24 cellular contexts compared by ENCODE assay signal in the genomic region with DNA sequence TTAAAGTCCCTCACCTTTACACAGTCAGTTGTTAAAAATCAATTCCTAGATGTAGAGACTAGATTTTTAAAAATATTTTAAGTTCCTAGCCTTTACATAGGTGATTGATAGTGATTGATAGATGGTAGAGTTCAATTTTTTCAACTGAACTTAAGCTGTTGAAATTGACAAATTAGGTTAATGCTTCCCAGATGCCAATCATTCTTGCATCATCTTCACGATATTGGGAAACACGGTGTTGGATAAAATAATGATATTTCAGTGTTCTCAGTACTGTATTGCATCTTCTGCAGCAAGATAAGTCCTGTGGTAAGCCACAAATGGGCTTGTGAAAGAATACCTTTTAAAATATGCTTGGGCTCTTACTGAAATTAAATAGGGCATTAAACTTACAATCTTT.
"Had no signal": no experiment of that assay in that cellular context is flagged by ENCODE, and none has a peak within 500 bp of the region (broad histone marks: within the 10 kb centered on the region; RNA-seq: fewer than 3 reads in every experiment).

No MANE protein-coding gene starts in this region.

- H3K27me3 Mint-ChIP-seq: activated CD4-positive, alpha-beta T cell treated with anti-CD3 and anti-CD28 coated beads, Interleukin-2, amount 10 ng/mL, durations not matched to agents 24 days and 14 days; activated CD8-positive, alpha-beta memory T cell treated with anti-CD3 and anti-CD28 coated beads, Interleukin-2, amount 10 ng/mL, durations not matched to agents 7 days and 5 days; activated CD8-positive, alpha-beta T cell treated with anti-CD3 and anti-CD28 coated beads for 36 hours; stimulated activated naive CD8-positive, alpha-beta T cell treated with anti-CD3 and anti-CD28 coated beads, Interleukin-15, amount 100 ng/mL, for 72 hours had no signal

- H3K4me3 ChIP-seq: ascending aorta, gastroesophageal sphincter, prostate gland, right atrium auricular region, skin epidermis, tibial nerve had no signal

- ATAC-seq: activated CD4-positive, CD25-positive, alpha-beta regulatory T cell treated with anti-CD3 and anti-CD28 coated beads, Interleukin-2, amount 50 U/mL, for 24 hours; activated CD8-positive, alpha-beta memory T cell treated with anti-CD3 and anti-CD28 coated beads, Interleukin-2, amount 10 ng/mL, durations not matched to agents 7 days and 5 days; activated CD8-positive, alpha-beta T cell treated with anti-CD3 and anti-CD28 coated beads for 36 hours; gastroesophageal sphincter; left ventricle myocardium superior; natural killer cell; stimulated activated effector memory CD8-positive, alpha-beta T cell treated with anti-CD3 and anti-CD28 coated beads, Interleukin-12 subunit alpha, Interleukin-12 subunit beta, amount 100 ng/mL, for 72 hours; stimulated activated naive CD8-positive, alpha-beta T cell treated with anti-CD3 and anti-CD28 coated beads, Interleukin-15, amount 100 ng/mL, for 72 hours had no signal

- H3K4me1 Mint-ChIP-seq: activated CD4-positive, alpha-beta T cell treated with anti-CD3 and anti-CD28 coated beads, Interleukin-2, amount 10 ng/mL, durations not matched to agents 24 days and 14 days; activated CD8-positive, alpha-beta memory T cell treated with anti-CD3 and anti-CD28 coated beads, Interleukin-2, amount 10 ng/mL, durations not matched to agents 7 days and 5 days; natural killer cell; stimulated activated effector memory CD8-positive, alpha-beta T cell treated with anti-CD3 and anti-CD28 coated beads, Interleukin-12 subunit alpha, Interleukin-12 subunit beta, amount 100 ng/mL, for 72 hours; stimulated activated naive CD8-positive, alpha-beta T cell treated with anti-CD3 and anti-CD28 coated beads, Interleukin-15, amount 100 ng/mL, for 72 hours had no signal

- H3K4me1 ChIP-seq: ascending aorta, gastroesophageal sphincter, prostate gland, right atrium auricular region, tibial nerve had no signal

- H3K27me3 ChIP-seq: ascending aorta, gastroesophageal sphincter, right atrium auricular region, tibial nerve had no signal

- H3K36me3 Mint-ChIP-seq: activated CD8-positive, alpha-beta memory T cell treated with anti-CD3 and anti-CD28 coated beads, Interleukin-2, amount 10 ng/mL, durations not matched to agents 7 days and 5 days; natural killer cell; stimulated activated effector memory CD8-positive, alpha-beta T cell treated with anti-CD3 and anti-CD28 coated beads, Interleukin-12 subunit alpha, Interleukin-12 subunit beta, amount 100 ng/mL, for 72 hours had no signal

- H3K4me3 Mint-ChIP-seq: activated CD4-positive, alpha-beta T cell treated with anti-CD3 and anti-CD28 coated beads, Interleukin-2, amount 10 ng/mL, durations not matched to agents 24 days and 14 days; activated CD8-positive, alpha-beta memory T cell treated with anti-CD3 and anti-CD28 coated beads, Interleukin-2, amount 10 ng/mL, durations not matched to agents 7 days and 5 days; activated CD8-positive, alpha-beta T cell treated with anti-CD3 and anti-CD28 coated beads for 36 hours; activated T-helper 1 cell treated with anti-CD3 and anti-CD28 coated beads, Interleukin-12 subunit alpha, Interleukin-12 subunit beta, Interleukin-2, Interleukin-4 antibody, amounts not matched to agents 30 ng/mL and 10 ng/mL and 1 ng/mL, durations not matched to agents 14 hours and 24 hours and 36 hours; natural killer cell; stimulated activated effector memory CD8-positive, alpha-beta T cell treated with anti-CD3 and anti-CD28 coated beads, Interleukin-12 subunit alpha, Interleukin-12 subunit beta, amount 100 ng/mL, for 72 hours; stimulated activated naive CD8-positive, alpha-beta T cell treated with anti-CD3 and anti-CD28 coated beads, Interleukin-15, amount 100 ng/mL, for 72 hours had no signal

- H3K27ac ChIP-seq: ascending aorta, gastroesophageal sphincter, prostate gland, right atrium auricular region, skin epidermis, tibial nerve, VCaP had no signal

- DNase-seq: activated CD4-positive, alpha-beta T cell treated with anti-CD3 and anti-CD28 coated beads, Interleukin-2, amount 10 ng/mL, durations not matched to agents 24 days and 14 days; activated CD8-positive, alpha-beta memory T cell treated with anti-CD3 and anti-CD28 coated beads, Interleukin-2, amount 10 ng/mL, durations not matched to agents 7 days and 5 days; activated CD8-positive, alpha-beta T cell treated with anti-CD3 and anti-CD28 coated beads for 36 hours; activated gamma-delta T cell; activated naive CD4-positive, alpha-beta T cell treated with anti-CD3 and anti-CD28 coated beads, Interleukin-2, amount 50 U/mL, for 16 hours; central memory CD4-positive, alpha-beta T cell; effector memory CD4-positive, alpha-beta T cell; head of caudate nucleus; hypothalamus; left ventricle myocardium superior; midbrain; natural killer cell; stimulated activated CD4-positive, alpha-beta T cell treated with anti-CD3 and anti-CD28 coated beads, Interleukin-2, amount 100 ng/mL, for 24 hours; stimulated activated naive CD8-positive, alpha-beta T cell treated with anti-CD3 and anti-CD28 coated beads, Interleukin-15, amount 100 ng/mL, for 72 hours had no signal

- H3K9me3 Mint-ChIP-seq: activated CD4-positive, alpha-beta T cell treated with anti-CD3 and anti-CD28 coated beads, Interleukin-2, amount 10 ng/mL, durations not matched to agents 24 days and 14 days; activated CD8-positive, alpha-beta T cell treated with anti-CD3 and anti-CD28 coated beads for 36 hours; activated T-helper 1 cell treated with anti-CD3 and anti-CD28 coated beads, Interleukin-12 subunit alpha, Interleukin-12 subunit beta, Interleukin-2, Interleukin-4 antibody, amounts not matched to agents 30 ng/mL and 10 ng/mL and 1 ng/mL, durations not matched to agents 14 hours and 24 hours and 36 hours; natural killer cell; stimulated activated effector memory CD8-positive, alpha-beta T cell treated with anti-CD3 and anti-CD28 coated beads, Interleukin-12 subunit alpha, Interleukin-12 subunit beta, amount 100 ng/mL, for 72 hours; stimulated activated naive CD8-positive, alpha-beta T cell treated with anti-CD3 and anti-CD28 coated beads, Interleukin-15, amount 100 ng/mL, for 72 hours had no signal

- H3K27ac Mint-ChIP-seq: activated CD4-positive, alpha-beta T cell treated with anti-CD3 and anti-CD28 coated beads, Interleukin-2, amount 10 ng/mL, durations not matched to agents 24 days and 14 days; activated CD8-positive, alpha-beta memory T cell treated with anti-CD3 and anti-CD28 coated beads, Interleukin-2, amount 10 ng/mL, durations not matched to agents 7 days and 5 days; activated CD8-positive, alpha-beta T cell treated with anti-CD3 and anti-CD28 coated beads for 36 hours; activated T-helper 1 cell treated with anti-CD3 and anti-CD28 coated beads, Interleukin-12 subunit alpha, Interleukin-12 subunit beta, Interleukin-2, Interleukin-4 antibody, amounts not matched to agents 30 ng/mL and 10 ng/mL and 1 ng/mL, durations not matched to agents 14 hours and 24 hours and 36 hours; natural killer cell; stimulated activated effector memory CD8-positive, alpha-beta T cell treated with anti-CD3 and anti-CD28 coated beads, Interleukin-12 subunit alpha, Interleukin-12 subunit beta, amount 100 ng/mL, for 72 hours; stimulated activated naive CD8-positive, alpha-beta T cell treated with anti-CD3 and anti-CD28 coated beads, Interleukin-15, amount 100 ng/mL, for 72 hours had no signal

- H3K9me3 ChIP-seq: ascending aorta, gastroesophageal sphincter, prostate gland, right atrium auricular region, tibial nerve had no signal

- H3K36me3 ChIP-seq: ascending aorta, gastroesophageal sphincter, prostate gland, right atrium auricular region, tibial nerve had no signal
